Comparison of ENCODE assay signal across 21 cellular contexts in the genomic region with DNA sequence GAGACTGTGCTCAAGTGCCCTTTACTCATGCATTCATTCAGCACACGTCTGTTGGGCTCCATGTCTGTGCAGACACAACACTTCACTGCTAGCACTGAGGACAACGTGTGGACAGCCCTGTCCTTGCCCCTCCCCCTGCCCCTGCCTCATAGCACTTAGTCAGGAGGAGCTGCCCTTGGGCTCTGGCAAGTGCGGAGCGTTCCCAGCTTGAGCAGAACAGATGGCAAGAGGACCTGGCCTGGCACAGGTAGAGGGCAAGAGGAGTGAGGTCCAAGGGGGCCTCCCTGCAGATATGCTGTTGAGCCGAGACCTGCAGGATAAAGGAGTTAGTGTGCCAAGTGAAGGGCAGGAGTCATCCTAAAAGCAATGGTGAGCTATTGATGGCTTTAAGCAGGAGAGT.
A peak's percentile ranks its signal among the peaks of the same experiment; 100 is the strongest.
DNase-seq lines count a peak whose midpoint lies in the region; ATAC-seq and TF ChIP-seq lines count a peak whose summit lies in the region.
"Had no signal": no experiment of that assay in that cellular context is flagged by ENCODE, and none has a peak within 500 bp of the region (broad histone marks: within the 10 kb centered on the region; RNA-seq: fewer than 3 reads in every experiment).

No MANE protein-coding gene starts in this region.

- DNase-seq in Right ventricle myocardium inferior (ENCODE audit: missing footprints) (peak; percentile 43), left ventricle myocardium superior (no peak), OCI-LY7 (ENCODE audit: low spot score) (no peak), cerebellum (ENCODE audit: low spot score) (peak; percentile 58), HPDE6-E6E7 (ENCODE audit: extremely low spot score) (no peak)
- no peak for DNase-seq in activated CD8-positive, alpha-beta memory T cell treated with anti-CD3 and anti-CD28 coated beads, Interleukin-2, amount 50 U/mL, for 4 hours
- DNase-seq in stimulated activated CD4-positive, alpha-beta T cell treated with anti-CD3 and anti-CD28 coated beads, Interleukin-2, amount 100 ng/mL, for 24 hours = no peak
- DNase-seq: BE2C; Caco-2; CD4-positive, CD25-positive, alpha-beta regulatory T cell; CD8-positive, alpha-beta T cell; DMS153; DND-41; GDM1; GOT3; H9 had no signal

- intact Hi-C loops in Right ventricle myocardium inferior (cut with DNase I) (no loop called here), left ventricle myocardium superior (cut with micrococcal nuclease) (no loop called here), OCI-LY7 (cut with micrococcal nuclease; ENCODE audit: unreplicated experiment) (loop anchor here (5.0 kb wide), 2 partner anchors 251 to 566 kb away; a partner anchor contains a TSS)

- H2AFZ ChIP-seq in OCI-LY7 (ENCODE audit: low read length) = no peak overlapping the region

- H3K4me3 ChIP-seq in OCI-LY7 (ENCODE audit: low read depth, low read length, poor library complexity, severe bottlenecking) = no peak overlapping the region
- H3K4me3 ChIP-seq: GM12878 had no signal

- BruUV-seq in OCI-LY7 (replicated peaks; lab: Mats Ljungman, UMichigan) = no TSS peak

- CTCF ChIA-PET in OCI-LY7 (lab: Charles Lee; ENCODE audit: unreplicated experiment) = interaction anchor here (1.3 kb wide), 1 partner anchor 85 kb away, joined by 3 read pairs; no protein-coding TSS in a partner anchor

- POLR2A ChIA-PET in OCI-LY7 (lab: Charles Lee) = interaction anchor here (0.6 to 3.9 kb wide), 13 partner anchors 10 to 556 kb away, joined by 3 to 29 read pairs (median 3); no protein-coding TSS in a partner anchor

- H3K79me2 ChIP-seq in OCI-LY7 (ENCODE audit: insufficient read depth, low read depth, low read length) = peaks cover 21% of the 10 kb centered on the region; the same call in 1 of the 2 replicates

- no peak for TF ChIP-seq CTCF in OCI-LY7 (conservative IDR thresholded peaks at IDR 0.05; ENCODE audit: low read length)

- no peak for ATAC-seq in Right ventricle myocardium inferior
- no peak for ATAC-seq in left ventricle myocardium superior
- ATAC-seq in GM19455 (IDR thresholded peaks at IDR 0.05; ENCODE audit: unreplicated experiment) = no peak
- ATAC-seq: CD8-positive, alpha-beta T cell; GM12878; HCT116 had no signal

- H3K36me3 ChIP-seq in OCI-LY7 (ENCODE audit: insufficient read depth, low read length) = no peaks in the 10 kb centered on the region
- H3K36me3 ChIP-seq: BE2C had no signal

- no peaks in the 10 kb centered on the region for H3K9me3 ChIP-seq in OCI-LY7 (ENCODE audit: low read length)
- H3K9me3 ChIP-seq: BE2C, Caco-2 had no signal

- peak overlapping the region; percentile 99 for H3K27ac ChIP-seq in OCI-LY7 (ENCODE audit: low read depth, low read length, poor library complexity, severe bottlenecking)
- H3K27ac ChIP-seq: 22Rv1, C4-2B had no signal

- H4K20me1 ChIP-seq in OCI-LY7 (ENCODE audit: insufficient read depth, low read length) = no peaks in the 10 kb centered on the region

- H3K4me2 ChIP-seq in OCI-LY7 (ENCODE audit: low read length) = peak overlapping the region; percentile 80

- no peaks in the 10 kb centered on the region for H3K9me2 ChIP-seq in OCI-LY7 (ENCODE audit: insufficient read depth, low read length)

- H3K4me1 ChIP-seq in OCI-LY7 (ENCODE audit: insufficient read depth, low read length, poor library complexity, severe bottlenecking) = peaks cover 95% of the 10 kb centered on the region
- H3K4me1 ChIP-seq: BE2C, Caco-2 had no signal

Comparison
In these comparisons a context has a peak if more than half of its experiments do, and no peak if none do; other contexts are left out.
1. DNase-seq: peak in Right ventricle myocardium inferior (single experiment) and cerebellum (single experiment); none in left ventricle myocardium superior (single experiment), OCI-LY7 (single experiment), activated CD8-positive, alpha-beta memory T cell treated with anti-CD3 and anti-CD28 coated beads, Interleukin-2, amount 50 U/mL, for 4 hours (single experiment), HPDE6-E6E7 (single experiment) and stimulated activated CD4-positive, alpha-beta T cell treated with anti-CD3 and anti-CD28 coated beads, Interleukin-2, amount 100 ng/mL, for 24 hours (0 of 2).